22 cellular contexts compared by ENCODE assay signal in genomic region chr19:7881910-7882309, GRCh38. TPM values are rescaled to one million over a fixed set of nuclear protein-coding genes. Genes with fewer than 3 reads are reported as not detected.
A peak's percentile ranks its signal among the peaks of the same experiment; 100 is the strongest.
DNase-seq lines count a peak whose midpoint lies in the region; ATAC-seq, FAIRE-seq and TF ChIP-seq lines count a peak whose summit lies in the region.
"Had no signal": no experiment of that assay in that cellular context is flagged by ENCODE, and none has a peak within 500 bp of the region (broad histone marks: within the 10 kb centered on the region; RNA-seq: fewer than 3 reads in every experiment).

No MANE protein-coding gene starts in this region.

- TF ChIP-seq EP300 in K562 (IDR thresholded peaks at IDR 0.05; ENCODE audit: low read length), result no peak
- no peak for TF ChIP-seq EP300 in ovary (IDR thresholded peaks at IDR 0.05)

- H3K27me3 ChIP-seq in K562 (ENCODE audit: control insufficient read depth in 2 of 2, insufficient read depth in 2 of 2, low read length in 2 of 2) (no peaks in the 10 kb centered on the region), neural progenitor cell (peaks cover 11% of the 10 kb centered on the region), ovary (no peaks in the 10 kb centered on the region)
- H3K27me3 ChIP-seq: BLaER1 treated with 17β-estradiol and CSF1 and Interleukin-3, amounts not matched to agents 10 nM and 100 nM had no signal

- H3K4me3 Mint-ChIP-seq in activated naive CD4-positive, alpha-beta T cell treated with anti-CD3 and anti-CD28 coated beads, Interleukin-2, amount 50 U/mL, for 24 hours, result no peak overlapping the region
- no peak overlapping the region for H3K4me3 Mint-ChIP-seq in activated naive CD4-positive, alpha-beta T cell treated with anti-CD3 and anti-CD28 coated beads for 36 hours
- H3K4me3 Mint-ChIP-seq in neural progenitor cell, result no peak overlapping the region
- H3K4me3 Mint-ChIP-seq: CD4-positive, alpha-beta T cell; CD8-positive, alpha-beta T cell had no signal

- H3K27me3 Mint-ChIP-seq in activated naive CD4-positive, alpha-beta T cell treated with anti-CD3 and anti-CD28 coated beads, Interleukin-2, amount 50 U/mL, for 24 hours, result no peaks in the 10 kb centered on the region
- no peaks in the 10 kb centered on the region for H3K27me3 Mint-ChIP-seq in activated naive CD4-positive, alpha-beta T cell treated with anti-CD3 and anti-CD28 coated beads for 36 hours (ENCODE audit: low read depth)
- H3K27me3 Mint-ChIP-seq in neural progenitor cell (ENCODE audit: insufficient read depth, low read depth), result peaks cover 8% of the 10 kb centered on the region
- H3K27me3 Mint-ChIP-seq: CD4-positive, alpha-beta T cell had no signal

- H3K79me2 ChIP-seq in K562 (ENCODE audit: control insufficient read depth, insufficient read depth, low read length), result no peaks in the 10 kb centered on the region
- no peaks in the 10 kb centered on the region for H3K79me2 ChIP-seq in neural progenitor cell (ENCODE audit: low read depth)

- no peaks in the 10 kb centered on the region for H3K4me1 Mint-ChIP-seq in activated naive CD4-positive, alpha-beta T cell treated with anti-CD3 and anti-CD28 coated beads, Interleukin-2, amount 50 U/mL, for 24 hours
- no peaks in the 10 kb centered on the region for H3K4me1 Mint-ChIP-seq in activated naive CD4-positive, alpha-beta T cell treated with anti-CD3 and anti-CD28 coated beads for 36 hours (ENCODE audit: low read depth)
- peaks cover 3% of the 10 kb centered on the region for H3K4me1 Mint-ChIP-seq in neural progenitor cell

- ATAC-seq in K562, result no peak
- ATAC-seq: CD8-positive, alpha-beta T cell had no signal

- BruUV-seq in K562 (replicated peaks; lab: Mats Ljungman, UMichigan), result no TSS peak

- H4K20me1 ChIP-seq in K562 (replicated peaks; ENCODE audit: control insufficient read depth, insufficient read depth, low read length) (no peaks in the 10 kb centered on the region), neural progenitor cell (ENCODE audit: low read depth) (no peaks in the 10 kb centered on the region)
- H4K20me1 ChIP-seq: BLaER1 treated with 17β-estradiol and CSF1 and Interleukin-3, amounts not matched to agents 10 nM and 100 nM had no signal

- no peak for TF ChIP-seq RAD21 in K562 (CRISPR knock-in tag; conservative IDR thresholded peaks at IDR 0.05 in 1 of 2, IDR thresholded peaks at IDR 0.05 in 1 of 2)

- in situ Hi-C loops in K562 (cut with MboI), result no loop called here

- no peak overlapping the region for H3K9ac ChIP-seq in K562 (ENCODE audit: insufficient read depth in 1 of 2, low read depth in 2 of 2, low read length in 2 of 2)
- no peak overlapping the region for H3K9ac ChIP-seq in neural progenitor cell
- H3K9ac ChIP-seq: BLaER1 treated with 17β-estradiol and CSF1 and Interleukin-3, amounts not matched to agents 10 nM and 100 nM had no signal

- H2AFZ ChIP-seq in K562 (ENCODE audit: low read depth, low read length) (no peak overlapping the region), neural progenitor cell (replicated peaks) (no peak overlapping the region)

- no peaks in the 10 kb centered on the region for H3K36me3 ChIP-seq in K562 (ENCODE audit: control insufficient read depth, insufficient read depth, low read length)
- H3K36me3 ChIP-seq in neural progenitor cell, result no peaks in the 10 kb centered on the region
- H3K36me3 ChIP-seq in ovary, result no peaks in the 10 kb centered on the region
- H3K36me3 ChIP-seq: BLaER1 treated with 17β-estradiol and CSF1 and Interleukin-3, amounts not matched to agents 10 nM and 100 nM had no signal

- no peak for DNase-seq in activated naive CD4-positive, alpha-beta T cell treated with anti-CD3 and anti-CD28 coated beads for 36 hours
- DNase-seq in K562 (ENCODE audit: extremely low read depth in 1 of 4, low spot score in 3 of 4) (no peak), neural progenitor cell (ENCODE audit: low spot score) (no peak), ovary (no peak), NCI-H226 (no peak)
- DNase-seq: ACHN; Caco-2; Calu3; CD4-positive, alpha-beta T cell; CD8-positive, alpha-beta T cell; DMS79 treated with DMSO at 0.1 percent for 48 hours had no signal

- TF ChIP-seq POLR2A in K562 (conservative IDR thresholded peaks at IDR 0.05) (no peak), ovary (IDR thresholded peaks at IDR 0.05) (no peak)

- TF ChIP-seq CTCF in K562 (IDR thresholded peaks at IDR 0.05 in 2 of 3, conservative IDR thresholded peaks at IDR 0.05 in 1 of 3; ENCODE audit: insufficient read depth in 2 of 3, low read depth in 1 of 3, low read length in 3 of 3) (no peak), neural progenitor cell (IDR thresholded peaks at IDR 0.05) (no peak), ovary (IDR thresholded peaks at IDR 0.05) (no peak)

- no peak for FAIRE-seq in K562 (lab: Jason Lieb, UNC)
- FAIRE-seq: A204.1, D721Med, G401.6, GM12891, GM19239 had no signal

- no peaks in the 10 kb centered on the region for H3K9me3 ChIP-seq in K562 (replicated peaks; ENCODE audit: control insufficient read depth, insufficient read depth, low read depth, low read length)
- no peaks in the 10 kb centered on the region for H3K9me3 ChIP-seq in neural progenitor cell (ENCODE audit: low read depth)
- no peaks in the 10 kb centered on the region for H3K9me3 ChIP-seq in ovary
- H3K9me3 ChIP-seq: Caco-2 had no signal

- H3K4me1 ChIP-seq in K562 (replicated peaks in 1 of 2; ENCODE audit: control insufficient read depth in 2 of 2, insufficient read depth in 2 of 2, low read length in 2 of 2) (peaks cover 7 to 20% of the 10 kb centered on the region in 2 experiments; a peak in 4 of 5 replicates), neural progenitor cell (no peaks in the 10 kb centered on the region), ovary (ENCODE audit: insufficient read depth) (no peaks in the 10 kb centered on the region)
- H3K4me1 ChIP-seq: Caco-2 had no signal

- intact Hi-C loops in activated naive CD4-positive, alpha-beta T cell treated with anti-CD3 and anti-CD28 coated beads for 36 hours (cut with micrococcal nuclease), result no loop called here
- intact Hi-C loops in K562 (cut with micrococcal nuclease), result no loop called here
- intact Hi-C loops in ovary (cut with DNase I), result no loop called here

- POLR2A ChIA-PET in K562 (lab: Yijun Ruan, JAX), result interaction anchor here (0.7 kb wide), 1 partner anchor 10 kb away, joined by 3 read pairs; no protein-coding TSS in a partner anchor

- no peaks in the 10 kb centered on the region for H3K9me1 ChIP-seq in K562 (ENCODE audit: control insufficient read depth, insufficient read depth, low read length)

- H3K36me3 Mint-ChIP-seq in activated naive CD4-positive, alpha-beta T cell treated with anti-CD3 and anti-CD28 coated beads, Interleukin-2, amount 50 U/mL, for 24 hours, result no peaks in the 10 kb centered on the region
- no peaks in the 10 kb centered on the region for H3K36me3 Mint-ChIP-seq in activated naive CD4-positive, alpha-beta T cell treated with anti-CD3 and anti-CD28 coated beads for 36 hours (ENCODE audit: low read depth)
- H3K36me3 Mint-ChIP-seq in neural progenitor cell, result no peaks in the 10 kb centered on the region
- H3K36me3 Mint-ChIP-seq: CD8-positive, alpha-beta T cell had no signal

- no peak overlapping the region for H3K4me3 ChIP-seq in K562
- no peak overlapping the region for H3K4me3 ChIP-seq in neural progenitor cell
- no peak overlapping the region for H3K4me3 ChIP-seq in ovary
- H3K4me3 ChIP-seq: BLaER1 treated with 17β-estradiol and CSF1 and Interleukin-3, amounts not matched to agents 10 nM and 100 nM had no signal

- CTCF ChIA-PET in activated naive CD4-positive, alpha-beta T cell treated with anti-CD3 and anti-CD28 coated beads for 36 hours (lab: Charles Lee), result no interaction called here
- CTCF ChIA-PET in K562 (lab: Yijun Ruan, JAX; ENCODE audit: low intra/inter-chr PET ratio), result no interaction called here

- 4% methylated on average over 3 of the region's 3 CpGs for WGBS in K562 (ENCODE audit: insufficient coverage, low coverage, missing lambda C conversion rate)
- WGBS in ovary, 3 donors, result 88 to 93% (median 89%) methylated on average over 3 of the region's 3 CpGs

- no peak overlapping the region for H3K4me2 ChIP-seq in K562 (ENCODE audit: insufficient read depth, low read length)
- H3K4me2 ChIP-seq in neural progenitor cell, result no peak overlapping the region

- H3K27ac ChIP-seq in K562 (ENCODE audit: extremely low read depth, low read depth, low read length) (no peak overlapping the region), neural progenitor cell (no peak overlapping the region), ovary (no peak overlapping the region)
- H3K27ac ChIP-seq: 22Rv1; BLaER1 treated with 17β-estradiol and CSF1 and Interleukin-3, amounts not matched to agents 10 nM and 100 nM; C4-2B had no signal

- no peaks in the 10 kb centered on the region for H3K9me3 Mint-ChIP-seq in activated naive CD4-positive, alpha-beta T cell treated with anti-CD3 and anti-CD28 coated beads, Interleukin-2, amount 50 U/mL, for 24 hours
- H3K9me3 Mint-ChIP-seq in activated naive CD4-positive, alpha-beta T cell treated with anti-CD3 and anti-CD28 coated beads for 36 hours, result no peaks in the 10 kb centered on the region
- peaks cover 3% of the 10 kb centered on the region for H3K9me3 Mint-ChIP-seq in neural progenitor cell
- H3K9me3 Mint-ChIP-seq: CD4-positive, alpha-beta T cell; CD8-positive, alpha-beta T cell had no signal

- H3K27ac Mint-ChIP-seq in activated naive CD4-positive, alpha-beta T cell treated with anti-CD3 and anti-CD28 coated beads, Interleukin-2, amount 50 U/mL, for 24 hours, result peak overlapping the region; percentile 23
- no peak overlapping the region for H3K27ac Mint-ChIP-seq in activated naive CD4-positive, alpha-beta T cell treated with anti-CD3 and anti-CD28 coated beads for 36 hours
- H3K27ac Mint-ChIP-seq in neural progenitor cell, result peak overlapping the region; percentile 6
- H3K27ac Mint-ChIP-seq: CD4-positive, alpha-beta T cell; CD8-positive, alpha-beta T cell had no signal

- no peaks in the 10 kb centered on the region for H3F3A ChIP-seq in neural progenitor cell (ENCODE audit: low read depth)

RNA-seq across cellular contexts. Expression of gene LRRC8E, which starts 6.4 kb away (rescaled TPM):
- total RNA-seq in activated naive CD4-positive, alpha-beta T cell treated with anti-CD3 and anti-CD28 coated beads for 36 hours, result not detected
- total RNA-seq in K562 (2011; cell fraction: chromatin; rRNA removed; ENCODE audit: low replicate concordance), result 12.2 and 21.7 TPM in 2 replicates
- 17.6 and 21.2 TPM in 2 replicates for total RNA-seq in K562 (2011; cell fraction: nucleolus; rRNA removed)
- 11.2 and 13.3 TPM in 2 replicates for total RNA-seq in K562 (2011; cell fraction: nucleoplasm; rRNA removed)
- total RNA-seq in K562 (2014; rRNA removed), result 4.8 TPM in 2 replicates
- total RNA-seq in K562 (2014; rRNA removed; fragmentation: Illumina TruSeq; extraction: Trizol), result 1.4 and 3.2 TPM in 2 replicates
- total RNA-seq in K562 (2015; rRNA removed; fragmentation: Illumina TruSeq; extraction: Trizol), result 2.6 and 3.1 TPM in 2 replicates
- total RNA-seq in K562 (2021), result 5.7 and 7.1 TPM in 2 replicates
- polyA plus RNA-seq in K562 (2011; rRNA removed), result 5.3 and 6.2 TPM in 2 replicates
- polyA plus RNA-seq in K562 (2011; cell fraction: cytosol; rRNA removed), result 4.5 and 8.1 TPM in 2 replicates
- 4.7 and 5.5 TPM in 2 replicates for polyA plus RNA-seq in K562 (2011; cell fraction: nucleus; rRNA removed)
- polyA plus RNA-seq in K562 (2012), result 3.0 and 3.6 TPM in 2 replicates
- 3.5 and 4.9 TPM in 2 replicates for polyA plus RNA-seq in K562 (2014; fragmentation: Illumina TruSeq; extraction: Trizol)
- polyA plus RNA-seq in K562 (2014; fragmentation: Nextera tagmentation; extraction: Ambion mirVana), result under 1 TPM in 1 of 2 experiments, not detected in 1; 0.08 TPM
- 1.7 and 3.5 TPM in 2 replicates for polyA plus RNA-seq in K562 (2014; rRNA removed)
- 4.9 and 6.5 TPM in 2 replicates for polyA minus RNA-seq in K562 (2011; rRNA and poly(A)+ RNA removed)
- 5.1 and 6.6 TPM in 2 replicates for polyA minus RNA-seq in K562 (2011; cell fraction: cytosol; rRNA and poly(A)+ RNA removed)
- polyA minus RNA-seq in K562 (2011; cell fraction: nucleus; rRNA and poly(A)+ RNA removed), result 2.3 and 3.1 TPM in 2 replicates
- 0.65 and 1.2 TPM in 2 replicates for total RNA-seq in neural progenitor cell (ENCODE audit: low replicate concordance)
- 1 to 10 TPM in 1 of 7 donors, under 1 TPM in 4, not detected in 2; 0.10 to 2.1 (median 0.72) TPM for total RNA-seq in ovary
- polyA plus RNA-seq in ovary, result under 1 TPM; 0.13 to 0.97 TPM
- total RNA-seq: CD4-positive, alpha-beta T cell; CD8-positive, alpha-beta T cell had no signal

RNA-seq across cellular contexts. Expression of gene PRR36, which starts 7.7 kb away (rescaled TPM):
- total RNA-seq in activated naive CD4-positive, alpha-beta T cell treated with anti-CD3 and anti-CD28 coated beads for 36 hours, result under 1 TPM; 0.07 to 0.12 TPM
- total RNA-seq in K562 (2011; cell fraction: chromatin; rRNA removed; ENCODE audit: low replicate concordance), result 0.14 and 0.35 TPM in 2 replicates
- total RNA-seq in K562 (2011; cell fraction: nucleolus; rRNA removed), result 0.17 and 0.26 TPM in 2 replicates
- total RNA-seq in K562 (2011; cell fraction: nucleoplasm; rRNA removed), result 0.22 and 0.53 TPM in 2 replicates
- total RNA-seq in K562 (2014; rRNA removed) (0.05 TPM in 1 of 2 replicates, not detected in the other), K562 (2014; rRNA removed; fragmentation: Illumina TruSeq; extraction: Trizol) (not detected in 2 replicates), K562 (2015; rRNA removed; fragmentation: Illumina TruSeq; extraction: Trizol) (0.04 TPM in 1 of 2 replicates, not detected in the other), K562 (2021) (0.29 and 0.42 TPM in 2 replicates), neural progenitor cell (ENCODE audit: low replicate concordance) (0.07 and 2.8 TPM in 2 replicates), ovary (1 to 10 TPM in 3 of 7 donors, under 1 TPM in 4; 0.45 to 2.2 (median 0.95) TPM)
- polyA plus RNA-seq in K562 (2011; rRNA removed) (0.07 TPM in 1 of 2 replicates, not detected in the other), K562 (2014; fragmentation: Illumina TruSeq; extraction: Trizol) (0.06 and 0.14 TPM in 2 replicates), K562 (2014; fragmentation: Nextera tagmentation; extraction: Ambion mirVana) (not detected), K562 (2014; rRNA removed) (not detected in 2 replicates), ovary (under 1 TPM; 0.05 to 0.27 TPM)
- 0.09 and 0.13 TPM in 2 replicates for polyA plus RNA-seq in K562 (2011; cell fraction: cytosol; rRNA removed)
- polyA plus RNA-seq in K562 (2011; cell fraction: nucleus; rRNA removed), result 0.25 and 0.30 TPM in 2 replicates
- polyA plus RNA-seq in K562 (2012), result 0.16 and 0.22 TPM in 2 replicates
- polyA minus RNA-seq in K562 (2011; rRNA and poly(A)+ RNA removed), result 0.06 TPM in 1 of 2 replicates, not detected in the other
- polyA minus RNA-seq in K562 (2011; cell fraction: cytosol; rRNA and poly(A)+ RNA removed), result 0.29 and 0.82 TPM in 2 replicates
- polyA minus RNA-seq in K562 (2011; cell fraction: nucleus; rRNA and poly(A)+ RNA removed), result 0.11 and 0.13 TPM in 2 replicates
- polyA plus RNA-seq: AG04450, BJ had no signal

RNA-seq across cellular contexts. Expression of gene MAP2K7, which starts 21.8 kb away (rescaled TPM):
- total RNA-seq in activated naive CD4-positive, alpha-beta T cell treated with anti-CD3 and anti-CD28 coated beads for 36 hours, result 10 to 100 TPM; 39.1 to 39.8 TPM
- 34.2 and 92.8 TPM in 2 replicates for total RNA-seq in K562 (2011; cell fraction: chromatin; rRNA removed; ENCODE audit: low replicate concordance)
- 57.2 and 57.4 TPM in 2 replicates for total RNA-seq in K562 (2011; cell fraction: nucleolus; rRNA removed)
- 41.1 and 52.7 TPM in 2 replicates for total RNA-seq in K562 (2011; cell fraction: nucleoplasm; rRNA removed)
- 19.4 and 23.9 TPM in 2 replicates for total RNA-seq in K562 (2014; rRNA removed)
- total RNA-seq in K562 (2014; rRNA removed; fragmentation: Illumina TruSeq; extraction: Trizol), result 3.1 and 4.1 TPM in 2 replicates
- 11.3 and 12.3 TPM in 2 replicates for total RNA-seq in K562 (2015; rRNA removed; fragmentation: Illumina TruSeq; extraction: Trizol)
- total RNA-seq in K562 (2021), result 43.8 and 45.8 TPM in 2 replicates
- 14.9 and 15.7 TPM in 2 replicates for polyA plus RNA-seq in K562 (2011; rRNA removed)
- 16.0 and 27.0 TPM in 2 replicates for polyA plus RNA-seq in K562 (2011; cell fraction: cytosol; rRNA removed)
- polyA plus RNA-seq in K562 (2011; cell fraction: nucleus; rRNA removed), result 39.0 and 61.8 TPM in 2 replicates
- 29.3 and 31.2 TPM in 2 replicates for polyA plus RNA-seq in K562 (2012)
- polyA plus RNA-seq in K562 (2014; fragmentation: Illumina TruSeq; extraction: Trizol), result 14.1 and 27.3 TPM in 2 replicates
- polyA plus RNA-seq in K562 (2014; fragmentation: Nextera tagmentation; extraction: Ambion mirVana), result under 1 TPM; 0.51 to 0.99 TPM
- 37.6 and 40.1 TPM in 2 replicates for polyA plus RNA-seq in K562 (2014; rRNA removed)
- polyA minus RNA-seq in K562 (2011; rRNA and poly(A)+ RNA removed), result 4.7 and 7.6 TPM in 2 replicates
- polyA minus RNA-seq in K562 (2011; cell fraction: cytosol; rRNA and poly(A)+ RNA removed), result 17.0 and 17.8 TPM in 2 replicates
- 14.3 and 15.6 TPM in 2 replicates for polyA minus RNA-seq in K562 (2011; cell fraction: nucleus; rRNA and poly(A)+ RNA removed)
- 14.4 and 20.7 TPM in 2 replicates for total RNA-seq in neural progenitor cell (ENCODE audit: low replicate concordance)
- total RNA-seq in ovary, result 10 to 100 TPM in 5 of 7 donors, 1 to 10 TPM in 2; 9.2 to 35.5 (median 26.3) TPM
- 10 to 100 TPM in 1 of 2 donors, 1 to 10 TPM in 1; 6.3 to 32.2 TPM for polyA plus RNA-seq in ovary

RNA-seq across cellular contexts. Expression of gene TGFBR3L, which starts 32.7 kb away (rescaled TPM):
- 1 to 10 TPM; 1.7 to 3.7 TPM for total RNA-seq in activated naive CD4-positive, alpha-beta T cell treated with anti-CD3 and anti-CD28 coated beads for 36 hours
- 0.69 TPM in 1 of 2 replicates, not detected in the other for total RNA-seq in K562 (2011; cell fraction: chromatin; rRNA removed; ENCODE audit: low replicate concordance)
- total RNA-seq in K562 (2011; cell fraction: nucleolus; rRNA removed), result 0.33 TPM in 1 of 2 replicates, not detected in the other
- total RNA-seq in K562 (2011; cell fraction: nucleoplasm; rRNA removed), result not detected in 2 replicates
- total RNA-seq in K562 (2014; rRNA removed) (not detected in 2 replicates), K562 (2014; rRNA removed; fragmentation: Illumina TruSeq; extraction: Trizol) (not detected in 2 replicates), K562 (2015; rRNA removed; fragmentation: Illumina TruSeq; extraction: Trizol) (not detected in 2 replicates), K562 (2021) (0.18 TPM in 1 of 2 replicates, not detected in the other), neural progenitor cell (ENCODE audit: low replicate concordance) (0.99 and 1.8 TPM in 2 replicates), ovary (1 to 10 TPM in 2 of 7 donors, not detected in 5; 1.0 to 6.9 TPM)
- polyA plus RNA-seq in K562 (2011; rRNA removed) (0.08 TPM in 1 of 2 replicates, not detected in the other), K562 (2014; fragmentation: Illumina TruSeq; extraction: Trizol) (not detected in 2 replicates), K562 (2014; fragmentation: Nextera tagmentation; extraction: Ambion mirVana) (not detected), K562 (2014; rRNA removed) (not detected in 2 replicates), ovary (under 1 TPM in 1 of 2 donors, not detected in 1; 0.18 TPM)
- polyA plus RNA-seq in K562 (2011; cell fraction: cytosol; rRNA removed), result 0.09 TPM in 2 replicates
- polyA plus RNA-seq in K562 (2011; cell fraction: nucleus; rRNA removed), result 0.15 and 0.58 TPM in 2 replicates
- polyA plus RNA-seq in K562 (2012), result 0.26 and 0.28 TPM in 2 replicates
- not detected in 2 replicates for polyA minus RNA-seq in K562 (2011; rRNA and poly(A)+ RNA removed)
- not detected in 2 replicates for polyA minus RNA-seq in K562 (2011; cell fraction: cytosol; rRNA and poly(A)+ RNA removed)
- polyA minus RNA-seq in K562 (2011; cell fraction: nucleus; rRNA and poly(A)+ RNA removed), result not detected in 2 replicates
- polyA plus RNA-seq: AG04450 had no signal

RNA-seq across cellular contexts. Expression of gene SNAPC2, which starts 38.2 kb away (rescaled TPM):
- 10 to 100 TPM; 10.9 to 12.4 TPM for total RNA-seq in activated naive CD4-positive, alpha-beta T cell treated with anti-CD3 and anti-CD28 coated beads for 36 hours
- total RNA-seq in K562 (2011; cell fraction: chromatin; rRNA removed; ENCODE audit: low replicate concordance), result 4.4 and 13.6 TPM in 2 replicates
- 10.9 and 14.3 TPM in 2 replicates for total RNA-seq in K562 (2011; cell fraction: nucleolus; rRNA removed)
- total RNA-seq in K562 (2011; cell fraction: nucleoplasm; rRNA removed), result 9.5 and 10.0 TPM in 2 replicates
- total RNA-seq in K562 (2014; rRNA removed) (30.3 and 42.7 TPM in 2 replicates), K562 (2014; rRNA removed; fragmentation: Illumina TruSeq; extraction: Trizol) (4.1 and 4.2 TPM in 2 replicates), K562 (2015; rRNA removed; fragmentation: Illumina TruSeq; extraction: Trizol) (15.3 and 15.9 TPM in 2 replicates), K562 (2021) (37.1 and 45.1 TPM in 2 replicates), neural progenitor cell (ENCODE audit: low replicate concordance) (5.7 and 20.7 TPM in 2 replicates), ovary (10 to 100 TPM in 6 of 7 donors, 1 to 10 TPM in 1; 8.8 to 26.6 (median 16.3) TPM)
- polyA plus RNA-seq in K562 (2011; rRNA removed) (10.9 and 20.1 TPM in 2 replicates), K562 (2014; fragmentation: Illumina TruSeq; extraction: Trizol) (18.2 and 39.9 TPM in 2 replicates), K562 (2014; fragmentation: Nextera tagmentation; extraction: Ambion mirVana) (1 to 10 TPM in 1 of 2 experiments, under 1 TPM in 1; 0.59 to 1.4 TPM), K562 (2014; rRNA removed) (32.0 and 34.4 TPM in 2 replicates), ovary (10 to 100 TPM in 1 of 2 donors, 1 to 10 TPM in 1; 1.8 to 19.8 TPM)
- polyA plus RNA-seq in K562 (2011; cell fraction: cytosol; rRNA removed), result 18.7 and 40.5 TPM in 2 replicates
- polyA plus RNA-seq in K562 (2011; cell fraction: nucleus; rRNA removed), result 18.7 and 32.8 TPM in 2 replicates
- 30.8 and 37.6 TPM in 2 replicates for polyA plus RNA-seq in K562 (2012)
- 4.3 and 4.8 TPM in 2 replicates for polyA minus RNA-seq in K562 (2011; rRNA and poly(A)+ RNA removed)
- polyA minus RNA-seq in K562 (2011; cell fraction: cytosol; rRNA and poly(A)+ RNA removed), result 14.0 and 17.1 TPM in 2 replicates
- 9.7 and 13.1 TPM in 2 replicates for polyA minus RNA-seq in K562 (2011; cell fraction: nucleus; rRNA and poly(A)+ RNA removed)
